18 cellular contexts compared by ENCODE assay signal in the genomic region with DNA sequence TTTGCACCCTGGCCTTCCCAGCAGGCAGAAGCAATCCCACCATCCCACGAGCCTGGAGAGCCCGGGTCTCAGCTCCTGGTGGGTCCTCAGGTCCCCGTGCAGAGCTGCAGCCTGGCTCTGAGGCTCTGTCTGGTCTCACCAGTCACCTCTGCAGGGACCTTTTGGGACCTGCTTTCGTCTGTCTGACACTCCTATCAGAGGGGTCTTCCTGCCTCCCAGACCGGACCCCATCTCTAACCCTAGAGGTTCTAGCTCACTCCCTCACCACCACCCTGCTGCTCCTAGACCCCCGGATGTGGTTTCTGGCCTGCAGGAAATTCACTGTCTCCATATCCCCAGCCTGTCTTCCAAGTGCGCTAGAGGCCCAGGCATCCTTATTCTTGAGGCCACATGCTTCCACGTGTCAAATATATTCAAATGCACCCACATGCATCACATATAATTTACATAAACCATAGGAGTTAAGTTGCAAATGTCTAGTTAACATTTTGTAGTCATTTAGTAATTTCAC. TPM values are rescaled to one million over a fixed set of nuclear protein-coding genes. Genes with fewer than 3 reads are reported as not detected.
A peak's percentile ranks its signal among the peaks of the same experiment; 100 is the strongest.
DNase-seq lines count a peak whose midpoint lies in the region; ATAC-seq, FAIRE-seq and TF ChIP-seq lines count a peak whose summit lies in the region.
"Had no signal": no experiment of that assay in that cellular context is flagged by ENCODE, and none has a peak within 500 bp of the region (broad histone marks: within the 10 kb centered on the region; RNA-seq: fewer than 3 reads in every experiment).

No MANE protein-coding gene starts in this region.

- H3K4me1 ChIP-seq in OCI-LY3 (ENCODE audit: low read length), result peaks cover 65% of the 10 kb centered on the region
- H3K4me1 ChIP-seq: uterus had no signal

- FAIRE-seq in GM12892 (lab: Jason Lieb, UNC), result no peak
- FAIRE-seq: frontal cortex had no signal

- peak; percentile 52 for DNase-seq in activated naive CD4-positive, alpha-beta T cell treated with anti-CD3 and anti-CD28 coated beads, Interleukin-2, amount 10 ng/mL, durations not matched to agents 7 days and 5 days
- DNase-seq in activated naive CD4-positive, alpha-beta T cell treated with anti-CD3 and anti-CD28 coated beads, Interleukin-2, amount 50 U/mL, for 16 hours, result no peak
- DNase-seq in activated naive CD8-positive, alpha-beta T cell treated with anti-CD3 and anti-CD28 coated beads, Interleukin-2, amount 50 U/mL, for 24 hours, result no peak
- no peak for DNase-seq in stimulated activated effector memory CD8-positive, alpha-beta T cell treated with anti-CD3 and anti-CD28 coated beads, Interleukin-12 subunit alpha, Interleukin-12 subunit beta, amount 100 ng/mL, for 72 hours (ENCODE audit: low spot score in 2 of 2)
- DNase-seq in stimulated activated CD8-positive, alpha-beta memory T cell treated with anti-CD3 and anti-CD28 coated beads, Interleukin-4, amount 100 ng/mL, for 48 hours, result no peak
- DNase-seq in GM12892 (ENCODE audit: insufficient read length) (no peak), mesenteric fat pad (ENCODE audit: low spot score) (no peak)
- DNase-seq: amygdala, GOT3, KBM-7, left ventricle myocardium inferior, NCI-H1417, NCI-H774, RPMI8226, stomach, uterus had no signal

- peaks cover 16% of the 10 kb centered on the region for H3K36me3 Mint-ChIP-seq in activated naive CD4-positive, alpha-beta T cell treated with anti-CD3 and anti-CD28 coated beads, Interleukin-2, amount 10 ng/mL, durations not matched to agents 7 days and 5 days
- peaks cover 5% of the 10 kb centered on the region for H3K36me3 Mint-ChIP-seq in activated naive CD8-positive, alpha-beta T cell treated with anti-CD3 and anti-CD28 coated beads, Interleukin-2, amount 50 U/mL, for 24 hours (ENCODE audit: low read depth)
- H3K36me3 Mint-ChIP-seq in stimulated activated effector memory CD8-positive, alpha-beta T cell treated with anti-CD3 and anti-CD28 coated beads, Interleukin-12 subunit alpha, Interleukin-12 subunit beta, amount 100 ng/mL, for 72 hours, result peaks cover 43% of the 10 kb centered on the region

- H3K79me2 ChIP-seq in OCI-LY3 (ENCODE audit: low read length), result peaks cover 36% of the 10 kb centered on the region

- peak overlapping the region; percentile 74 for H3K4me2 ChIP-seq in OCI-LY3 (ENCODE audit: low read length)

- CTCF ChIA-PET in activated naive CD4-positive, alpha-beta T cell treated with anti-CD3 and anti-CD28 coated beads, Interleukin-2, amount 10 ng/mL, durations not matched to agents 7 days and 5 days (lab: Charles Lee), result interaction anchor here (9.9 to 19.0 kb wide), 3 partner anchors 18 to 163 kb away, joined by 145 to 391 read pairs (median 196); a partner anchor contains a TSS

- H3K27ac Mint-ChIP-seq in activated naive CD4-positive, alpha-beta T cell treated with anti-CD3 and anti-CD28 coated beads, Interleukin-2, amount 10 ng/mL, durations not matched to agents 7 days and 5 days, result peak overlapping the region; percentile 98
- H3K27ac Mint-ChIP-seq in activated naive CD8-positive, alpha-beta T cell treated with anti-CD3 and anti-CD28 coated beads, Interleukin-2, amount 50 U/mL, for 24 hours, result peak overlapping the region; percentile 88
- H3K27ac Mint-ChIP-seq in stimulated activated effector memory CD8-positive, alpha-beta T cell treated with anti-CD3 and anti-CD28 coated beads, Interleukin-12 subunit alpha, Interleukin-12 subunit beta, amount 100 ng/mL, for 72 hours, result peak overlapping the region; percentile 96

- no peak for ATAC-seq in activated naive CD8-positive, alpha-beta T cell treated with anti-CD3 and anti-CD28 coated beads, Interleukin-2, amount 50 U/mL, for 24 hours
- no peak for ATAC-seq in stimulated activated effector memory CD8-positive, alpha-beta T cell treated with anti-CD3 and anti-CD28 coated beads, Interleukin-12 subunit alpha, Interleukin-12 subunit beta, amount 100 ng/mL, for 72 hours

- H3K9me3 ChIP-seq in OCI-LY3 (ENCODE audit: insufficient read depth, low read length), result no peaks in the 10 kb centered on the region
- H3K9me3 ChIP-seq: left ventricle myocardium inferior, stomach, uterus had no signal

- no peak for TF ChIP-seq POLR2A in GM12892 (IDR thresholded peaks at IDR 0.05; ENCODE audit: low read depth, low read length)

- H3K9ac ChIP-seq in OCI-LY3 (ENCODE audit: low read length), result peak overlapping the region; percentile 99; the same call in 1 of the 2 replicates

- H3K4me3 ChIP-seq in OCI-LY3 (ENCODE audit: low read length), result peak overlapping the region; percentile 8; the same call in 1 of the 2 replicates
- H3K4me3 ChIP-seq: left ventricle myocardium inferior, stomach, uterus had no signal

- no peaks in the 10 kb centered on the region for H3K27me3 ChIP-seq in OCI-LY3 (ENCODE audit: low read depth, low read length)
- H3K27me3 ChIP-seq: stomach, uterus had no signal

- peaks cover 5% of the 10 kb centered on the region for H3K36me3 ChIP-seq in OCI-LY3 (replicated peaks; ENCODE audit: low read depth, low read length)
- H3K36me3 ChIP-seq: left ventricle myocardium inferior, stomach, uterus had no signal

- H3K9me3 Mint-ChIP-seq in activated naive CD4-positive, alpha-beta T cell treated with anti-CD3 and anti-CD28 coated beads, Interleukin-2, amount 10 ng/mL, durations not matched to agents 7 days and 5 days, result peaks cover 2% of the 10 kb centered on the region
- no peaks in the 10 kb centered on the region for H3K9me3 Mint-ChIP-seq in activated naive CD8-positive, alpha-beta T cell treated with anti-CD3 and anti-CD28 coated beads, Interleukin-2, amount 50 U/mL, for 24 hours
- H3K9me3 Mint-ChIP-seq in stimulated activated effector memory CD8-positive, alpha-beta T cell treated with anti-CD3 and anti-CD28 coated beads, Interleukin-12 subunit alpha, Interleukin-12 subunit beta, amount 100 ng/mL, for 72 hours, result peaks cover 2% of the 10 kb centered on the region

- H3K4me3 Mint-ChIP-seq in activated naive CD4-positive, alpha-beta T cell treated with anti-CD3 and anti-CD28 coated beads, Interleukin-2, amount 10 ng/mL, durations not matched to agents 7 days and 5 days, result peak overlapping the region; percentile 39
- H3K4me3 Mint-ChIP-seq in activated naive CD8-positive, alpha-beta T cell treated with anti-CD3 and anti-CD28 coated beads, Interleukin-2, amount 50 U/mL, for 24 hours, result no peak overlapping the region
- peak overlapping the region; percentile 90 for H3K4me3 Mint-ChIP-seq in stimulated activated effector memory CD8-positive, alpha-beta T cell treated with anti-CD3 and anti-CD28 coated beads, Interleukin-12 subunit alpha, Interleukin-12 subunit beta, amount 100 ng/mL, for 72 hours

- H3K4me1 Mint-ChIP-seq in activated naive CD4-positive, alpha-beta T cell treated with anti-CD3 and anti-CD28 coated beads, Interleukin-2, amount 10 ng/mL, durations not matched to agents 7 days and 5 days, result peaks cover 77% of the 10 kb centered on the region
- H3K4me1 Mint-ChIP-seq in activated naive CD8-positive, alpha-beta T cell treated with anti-CD3 and anti-CD28 coated beads, Interleukin-2, amount 50 U/mL, for 24 hours, result peaks cover 71% of the 10 kb centered on the region
- peaks cover 67% of the 10 kb centered on the region for H3K4me1 Mint-ChIP-seq in stimulated activated effector memory CD8-positive, alpha-beta T cell treated with anti-CD3 and anti-CD28 coated beads, Interleukin-12 subunit alpha, Interleukin-12 subunit beta, amount 100 ng/mL, for 72 hours

- no peak overlapping the region for H2AFZ ChIP-seq in OCI-LY3 (ENCODE audit: low read depth, low read length)

- TF ChIP-seq CTCF in OCI-LY3 (IDR thresholded peaks at IDR 0.05; ENCODE audit: low read depth, low read length), result no peak

- H4K20me1 ChIP-seq in OCI-LY3 (ENCODE audit: insufficient read depth, low read length), result no peaks in the 10 kb centered on the region

- H3K27ac ChIP-seq in OCI-LY3 (ENCODE audit: low read length), result peak overlapping the region; percentile 96
- H3K27ac ChIP-seq: left ventricle myocardium inferior, stomach, uterus had no signal

- H3K27me3 Mint-ChIP-seq in activated naive CD4-positive, alpha-beta T cell treated with anti-CD3 and anti-CD28 coated beads, Interleukin-2, amount 10 ng/mL, durations not matched to agents 7 days and 5 days, result no peaks in the 10 kb centered on the region
- H3K27me3 Mint-ChIP-seq in activated naive CD8-positive, alpha-beta T cell treated with anti-CD3 and anti-CD28 coated beads, Interleukin-2, amount 50 U/mL, for 24 hours, result no peaks in the 10 kb centered on the region

RNA-seq across cellular contexts. Expression of a gene that starts 42.0 kb away (rescaled TPM):
- 19.4 TPM for polyA plus RNA-seq in GM12892 (2012; ENCODE audit: missing spikeins)
- total RNA-seq in mesenteric fat pad, result 32.6 TPM
